In genomic region chr4:173526724-173527102, GRCh38 we compare ENCODE assay signal across 13 cellular contexts. TPM values are rescaled to one million over a fixed set of nuclear protein-coding genes. Genes with fewer than 3 reads are reported as not detected.
DNase-seq lines count a peak whose midpoint lies in the region; FAIRE-seq and TF ChIP-seq lines count a peak whose summit lies in the region.
"Had no signal": no experiment of that assay in that cellular context is flagged by ENCODE, and none has a peak within 500 bp of the region (broad histone marks: within the 10 kb centered on the region; RNA-seq: fewer than 3 reads in every experiment).

No MANE protein-coding gene starts in this region.

- no peak overlapping the region for H4K5ac ChIP-seq in H9 (ENCODE audit: insufficient read length, low read depth, low read length)

- no peaks in the 10 kb centered on the region for H3K79me1 ChIP-seq in H9 (ENCODE audit: insufficient read depth, low read depth, low read length, poor library complexity, severe bottlenecking)
- H3K79me1 ChIP-seq in trophoblast cell (ENCODE audit: low read length), result peaks cover 57% of the 10 kb centered on the region

- H3K27me3 Mint-ChIP-seq in H9 (ENCODE audit: low read depth) (peaks cover 97% of the 10 kb centered on the region), immature natural killer cell (ENCODE audit: low read depth in 3 of 3) (peaks cover 53 to 63% (median 56%) of the 10 kb centered on the region in 3 donors)

- H3K4me1 ChIP-seq in H9 (ENCODE audit: insufficient read depth, low read length), result no peaks in the 10 kb centered on the region
- H3K4me1 ChIP-seq in trophoblast cell (ENCODE audit: control insufficient read depth in 1 of 2, insufficient read depth in 2 of 2, low read length in 2 of 2), result peaks cover 29% of the 10 kb centered on the region in 2 experiments

- H3K4me3 Mint-ChIP-seq in H9 (peak overlapping the region in 1 of 2 experiments; percentile 82; a peak in 3 of 5 replicates), immature natural killer cell (no peak overlapping the region)
- H3K4me3 Mint-ChIP-seq: activated T-helper 17 cell treated with anti-CD3 and anti-CD28 coated beads, Interleukin-2, amount 50 U/mL, for 72 hours had no signal

- no peak overlapping the region for H3K56ac ChIP-seq in H9 (ENCODE audit: insufficient read length, low read depth, low read length)

- DNase-seq in BJ (ENCODE audit: low read depth), result no peak
- DNase-seq in H9, result no peak
- DNase-seq in fibroblast of mammary gland (ENCODE audit: low read depth), result no peak
- no peak for DNase-seq in trophoblast cell
- DNase-seq in GM12891 (ENCODE audit: insufficient read length, low spot score), result no peak
- DNase-seq in HT-29 (ENCODE audit: low spot score), result no peak
- no peak for DNase-seq in DMS79 (lab: John Stamatoyannopoulos, UW)
- DNase-seq in immature natural killer cell, result no peak
- DNase-seq: MG63, NCI-H2107 had no signal

- H4K8ac ChIP-seq in H9 (replicated peaks; ENCODE audit: insufficient read length, low read depth, low read length) (no peak overlapping the region), trophoblast cell (ENCODE audit: low read depth, low read length) (no peak overlapping the region)

- TF ChIP-seq CTCF in BJ (IDR thresholded peaks at IDR 0.05; ENCODE audit: insufficient read depth, low read depth, low read length) (no peak), H9 (conservative IDR thresholded peaks at IDR 0.05) (no peak), fibroblast of mammary gland (conservative IDR thresholded peaks at IDR 0.05; ENCODE audit: control insufficient read depth, insufficient read depth, low read depth, low read length) (no peak)

- H3K14ac ChIP-seq in H9 (ENCODE audit: insufficient read depth, low read length) (no peak overlapping the region), trophoblast cell (ENCODE audit: low read length) (no peak overlapping the region)

- peaks cover 4% of the 10 kb centered on the region for H3K23me2 ChIP-seq in H9 (ENCODE audit: insufficient read length, low read depth, low read length, poor library complexity, severe bottlenecking)

- H3K36me3 ChIP-seq in BJ (ENCODE audit: control insufficient read depth, insufficient read depth, low read length), result no peaks in the 10 kb centered on the region
- H3K36me3 ChIP-seq in trophoblast cell (ENCODE audit: control insufficient read depth in 1 of 2, insufficient read depth in 2 of 2, low read length in 2 of 2), result no peaks in the 10 kb centered on the region
- H3K36me3 ChIP-seq: MG63 had no signal

- H3K36me3 Mint-ChIP-seq in H9 (ENCODE audit: insufficient read depth in 1 of 3, low read depth in 3 of 3) (no peaks in the 10 kb centered on the region; a peak in 1 of 7 replicates), immature natural killer cell (peaks cover 0 to 9% (median 7%) of the 10 kb centered on the region in 3 donors)

- H3K79me2 ChIP-seq in H9 (ENCODE audit: insufficient read depth, low read length) (no peaks in the 10 kb centered on the region), trophoblast cell (ENCODE audit: control insufficient read depth, insufficient read depth, low read length, poor library complexity) (peaks cover 13% of the 10 kb centered on the region)

- H2BK5ac ChIP-seq in H9 (ENCODE audit: insufficient read length, low read length) (no peak overlapping the region), trophoblast cell (ENCODE audit: low read depth, low read length, poor library complexity) (no peak overlapping the region)

- TF ChIP-seq POLR2A in GM12891 (IDR thresholded peaks at IDR 0.05; ENCODE audit: low read depth, low read length), result no peak

- H3K27ac Mint-ChIP-seq in H9 (no peak overlapping the region), immature natural killer cell (no peak overlapping the region)
- H3K27ac Mint-ChIP-seq: activated T-helper 17 cell treated with anti-CD3 and anti-CD28 coated beads, Interleukin-2, amount 50 U/mL, for 72 hours had no signal

- no peak overlapping the region for H2BK120ac ChIP-seq in H9 (ENCODE audit: low read depth, low read length, poor library complexity, severe bottlenecking)
- H2BK120ac ChIP-seq in trophoblast cell (ENCODE audit: insufficient read depth, low read length, poor library complexity), result no peak overlapping the region

- H2BK20ac ChIP-seq in H9 (ENCODE audit: low read depth, low read length, poor library complexity, severe bottlenecking), result no peak overlapping the region

- no peaks in the 10 kb centered on the region for H3K27me3 ChIP-seq in BJ (ENCODE audit: control insufficient read depth, insufficient read depth, low read length)
- H3K27me3 ChIP-seq in H9 (ENCODE audit: insufficient read depth, low read length), result peaks cover 95% of the 10 kb centered on the region
- H3K27me3 ChIP-seq in trophoblast cell (ENCODE audit: insufficient read depth, low read length), result peaks cover 37% of the 10 kb centered on the region
- H3K27me3 ChIP-seq: MG63 had no signal

- H3K4me2 ChIP-seq in H9 (ENCODE audit: insufficient read depth, insufficient read length, low read length), result peak overlapping the region; percentile 52
- H3K4me2 ChIP-seq in trophoblast cell (ENCODE audit: low read length), result peak overlapping the region; percentile 59

- POLR2A ChIA-PET in BJ (lab: Charles Lee), result no interaction called here

- FAIRE-seq in GM12891 (lab: Jason Lieb, UNC), result no peak
- FAIRE-seq: bronchial epithelial cell had no signal

- peaks cover 45 to 72% of the 10 kb centered on the region in 2 experiments for H3K4me1 Mint-ChIP-seq in H9
- H3K4me1 Mint-ChIP-seq in immature natural killer cell, result peaks cover 4 to 5% of the 10 kb centered on the region in 2 donors
- H3K4me1 Mint-ChIP-seq: activated T-helper 17 cell treated with anti-CD3 and anti-CD28 coated beads, Interleukin-2, amount 50 U/mL, for 72 hours had no signal

- H3K4ac ChIP-seq in H9 (ENCODE audit: low read depth, low read length) (no peak overlapping the region), trophoblast cell (ENCODE audit: low read depth, low read length) (no peak overlapping the region)

- H3K9me3 Mint-ChIP-seq in H9 (peaks cover 4 to 22% of the 10 kb centered on the region in 2 experiments; a peak in 3 of 5 replicates), immature natural killer cell (peaks cover 0 to 23% (median 10%) of the 10 kb centered on the region in 6 donors)
- H3K9me3 Mint-ChIP-seq: activated T-helper 17 cell treated with anti-CD3 and anti-CD28 coated beads, Interleukin-2, amount 50 U/mL, for 72 hours had no signal

- no peak overlapping the region for H3K9ac ChIP-seq in H9 (ENCODE audit: extremely low read depth, insufficient read length, low read length)
- peak overlapping the region; percentile 51 for H3K9ac ChIP-seq in trophoblast cell (ENCODE audit: low read length)

- no peak overlapping the region for H3T11ph ChIP-seq in H9 (ENCODE audit: low read length)

- H3K27ac ChIP-seq in H9 (ENCODE audit: insufficient read length, low read depth, low read length) (no peak overlapping the region), trophoblast cell (ENCODE audit: low read depth, low read length) (peak overlapping the region; percentile 60)
- H3K27ac ChIP-seq: epithelial cell of prostate had no signal

- no peak overlapping the region for H2BK15ac ChIP-seq in H9 (ENCODE audit: low read depth, low read length)

- H3K18ac ChIP-seq in H9 (ENCODE audit: insufficient read length, low read depth, low read length) (no peak overlapping the region), trophoblast cell (ENCODE audit: low read length) (no peak overlapping the region)

- no peak overlapping the region for H4K91ac ChIP-seq in H9 (ENCODE audit: insufficient read length, low read depth, low read length)
- H4K91ac ChIP-seq in trophoblast cell (ENCODE audit: low read depth, low read length), result peak overlapping the region; percentile 60

- H3K4me3 ChIP-seq in BJ (ENCODE audit: low read depth, low read length) (peak overlapping the region; percentile 51), fibroblast of mammary gland (ENCODE audit: control insufficient read depth, low read depth, low read length) (peak overlapping the region; percentile 92), trophoblast cell (ENCODE audit: low read depth, low read length) (peak overlapping the region; percentile 43)
- H3K4me3 ChIP-seq: MG63 had no signal

- no peak overlapping the region for H2BK12ac ChIP-seq in H9 (ENCODE audit: insufficient read length, low read depth, low read length)
- H2BK12ac ChIP-seq in trophoblast cell (ENCODE audit: low read length), result peak overlapping the region; percentile 58

- H2AK5ac ChIP-seq in H9 (ENCODE audit: insufficient read length, low read length) (no peak overlapping the region), trophoblast cell (ENCODE audit: low read length) (no peak overlapping the region)

- H4K12ac ChIP-seq in trophoblast cell (ENCODE audit: low read depth, low read length), result no peak overlapping the region

- no CpG with 5 or more reads among the region's 13 CpGs for WGBS in H9 (ENCODE audit: extremely low coverage, insufficient read length, low lambda C conversion rate)
- WGBS in trophoblast cell (ENCODE audit: extremely low coverage, insufficient coverage, insufficient read length), result no CpG with 5 or more reads among the region's 13 CpGs

- no peak overlapping the region for H2AFZ ChIP-seq in H9 (ENCODE audit: low read length)
- H2AFZ ChIP-seq in trophoblast cell (ENCODE audit: insufficient read depth, low read length, poor library complexity), result no peak overlapping the region

- H3K9me3 ChIP-seq in H9 (ENCODE audit: control insufficient read depth, low read depth, low read length), result no peaks in the 10 kb centered on the region
- H3K9me3 ChIP-seq in trophoblast cell (ENCODE audit: insufficient read depth, low read depth, low read length), result no peaks in the 10 kb centered on the region
- H3K9me3 ChIP-seq: MG63 had no signal

- H3K23ac ChIP-seq in H9 (ENCODE audit: insufficient read length, low read depth, low read length) (no peak overlapping the region), trophoblast cell (ENCODE audit: low read length) (no peak overlapping the region)

- CTCF ChIA-PET in BJ (lab: Yijun Ruan, JAX), result interaction anchor here (1.4 to 1.5 kb wide), 2 partner anchors 33 to 106 kb away, joined by 3 to 5 read pairs; no protein-coding TSS in a partner anchor

- H4K20me1 ChIP-seq in H9 (ENCODE audit: control insufficient read depth, insufficient read depth, insufficient read length), result no peaks in the 10 kb centered on the region

TF ChIP-seq in GM12891, 5 proteins besides CTCF, POLR2A, EP300 and RAD21:
- TF ChIP-seq POLR2AphosphoS5 (IDR thresholded peaks at IDR 0.05; ENCODE audit: low read depth, low read length) (no peak), TAF1 (IDR thresholded peaks at IDR 0.05; ENCODE audit: low read depth, low read length) (no peak), PAX5 (IDR thresholded peaks at IDR 0.05; ENCODE audit: insufficient read depth, low read length, severe bottlenecking) (no peak), POU2F2 (IDR thresholded peaks at IDR 0.05; ENCODE audit: low read depth, low read length) (no peak), SPI1 (IDR thresholded peaks at IDR 0.05; ENCODE audit: low read depth, low read length) (no peak)

RNA-seq across cellular contexts. Expression of gene HAND2, which starts 3.3 kb away (rescaled TPM):
- polyA plus RNA-seq in BJ (2011; rRNA removed) (3.6 and 4.9 TPM in 2 replicates), immature natural killer cell (not detected)
- 2.4 and 2.5 TPM in 2 replicates for polyA minus RNA-seq in BJ (2011; rRNA and poly(A)+ RNA removed)
- total RNA-seq in H9 (2021), result not detected in 2 replicates
- polyA plus RNA-seq in trophoblast cell (2013), result 12.4 and 13.9 TPM in 2 replicates
- not detected for polyA plus RNA-seq in GM12891 (2012; ENCODE audit: low read depth, missing spikeins)
- total RNA-seq in HT-29 (2014; rRNA removed; shearing (Covaris generic)), result not detected in 2 replicates
- total RNA-seq: activated T-helper 17 cell treated with anti-CD3 and anti-CD28 coated beads, Interleukin-2, amount 50 U/mL, for 72 hours had no signal
